ENCODE assay signal across 1 cellular context in the genomic region with DNA sequence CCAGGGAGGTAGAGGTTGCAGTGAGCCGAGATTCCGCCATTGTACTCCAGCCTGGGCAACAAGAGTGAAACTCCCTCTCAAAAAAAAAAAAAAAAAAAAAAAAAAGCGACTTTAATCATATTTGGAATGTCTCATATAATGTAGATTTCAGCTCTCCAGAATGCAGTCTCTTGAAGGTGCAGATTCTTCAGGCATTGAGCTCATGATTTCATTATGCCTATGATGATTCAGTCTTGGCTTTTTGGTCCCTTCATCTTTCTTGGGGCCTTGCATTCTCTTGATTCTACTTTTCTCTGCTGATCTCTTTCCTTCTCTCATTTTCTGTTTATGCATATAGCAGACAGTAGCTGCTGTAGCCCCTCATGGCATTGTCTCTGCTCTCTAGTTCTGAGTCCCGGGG.
TF ChIP-seq lines count a peak whose summit lies in the region.

No MANE protein-coding gene starts in this region.

TF ChIP-seq in A549, 52 proteins besides CTCF, POLR2A, EP300 and RAD21 (continued from another document):
- TF ChIP-seq BCL3 (IDR thresholded peaks at IDR 0.05) (no peak), CEBPB (IDR thresholded peaks at IDR 0.05) (no peak), SREBF2 (IDR thresholded peaks at IDR 0.05) (no peak), SMC3 (IDR thresholded peaks at IDR 0.05) (no peak), NFE2L2 (conservative IDR thresholded peaks at IDR 0.05; ENCODE audit: low read length) (no peak), ZSCAN20 (CRISPR knock-in tag; IDR thresholded peaks at IDR 0.05) (no peak), ZFP36 (IDR thresholded peaks at IDR 0.05; ENCODE audit: borderline replicate concordance, partially characterized antibody) (no peak)
- TF ChIP-seq, protein P1, sequence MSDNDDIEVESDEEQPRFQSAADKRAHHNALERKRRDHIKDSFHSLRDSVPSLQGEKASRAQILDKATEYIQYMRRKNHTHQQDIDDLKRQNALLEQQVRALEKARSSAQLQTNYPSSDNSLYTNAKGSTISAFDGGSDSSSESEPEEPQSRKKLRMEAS (IDR thresholded peaks at IDR 0.05): no peak
